1 cellular context compared by ENCODE assay signal in genomic region chr17:50372708-50373556, GRCh38.
TF ChIP-seq lines count a peak whose summit lies in the region.

EME1 (plus strand) TSS chr17:50373229; CDS start chr17:50375209, 1,980 bp downstream.
MRPL27 (minus strand) TSS chr17:50373184; CDS start chr17:50373170, 14 bp downstream.

TF ChIP-seq in HepG2, 621 proteins besides CTCF, POLR2A, EP300 and RAD21 (continued from another document and continues in another):
- peak; percentile 14; the same call in 1 of the 2 replicates for TF ChIP-seq GMEB2 (CRISPR knock-in tag; IDR thresholded peaks at IDR 0.05; ENCODE audit: low read depth)
- TF ChIP-seq ZNF710 (CRISPR knock-in tag; IDR thresholded peaks at IDR 0.05; ENCODE audit: borderline replicate concordance): peak; percentile 94
- peak; percentile 77 for TF ChIP-seq SP2 (CRISPR knock-in tag; IDR thresholded peaks at IDR 0.05)
- TF ChIP-seq NFKB2 (CRISPR knock-in tag; IDR thresholded peaks at IDR 0.05; ENCODE audit: borderline replicate concordance): peak; percentile 90; the same call in 1 of the 2 replicates
- peak; percentile 91 for TF ChIP-seq ZC3H13 (CRISPR knock-in tag; IDR thresholded peaks at IDR 0.05)
- peak; percentile 71; the same call in 1 of the 2 replicates for TF ChIP-seq MEF2D (CRISPR knock-in tag; IDR thresholded peaks at IDR 0.05)
- TF ChIP-seq ZNF224 (CRISPR knock-in tag; IDR thresholded peaks at IDR 0.05): peak; percentile 98
- TF ChIP-seq KDM5A (IDR thresholded peaks at IDR 0.05; ENCODE audit: borderline replicate concordance, low read length): peak; percentile 97
- peak; percentile 87 for TF ChIP-seq STAT5B (CRISPR knock-in tag; IDR thresholded peaks at IDR 0.05)
- no peak for TF ChIP-seq NR1H2 (CRISPR knock-in tag; IDR thresholded peaks at IDR 0.05; ENCODE audit: borderline replicate concordance, low read depth)
- peak; percentile 99 for TF ChIP-seq HBP1 (CRISPR knock-in tag; IDR thresholded peaks at IDR 0.05; ENCODE audit: low read depth)
- TF ChIP-seq POGK (CRISPR knock-in tag; conservative IDR thresholded peaks at IDR 0.05): peak; percentile 97
- peak; percentile 95 for TF ChIP-seq MTA1 (CRISPR knock-in tag; IDR thresholded peaks at IDR 0.05; ENCODE audit: borderline replicate concordance)
- TF ChIP-seq ZFAT (CRISPR knock-in tag; conservative IDR thresholded peaks at IDR 0.05): no peak
- TF ChIP-seq FOXO1 (CRISPR knock-in tag; IDR thresholded peaks at IDR 0.05): peak; percentile 64
- TF ChIP-seq ZNF282 (IDR thresholded peaks at IDR 0.05; ENCODE audit: partially characterized antibody): no peak
- TF ChIP-seq ZNF460 (CRISPR knock-in tag; IDR thresholded peaks at IDR 0.05; ENCODE audit: borderline replicate concordance): no peak; the same call in 1 of the 2 replicates
- peak; percentile 89 for TF ChIP-seq RELA (CRISPR knock-in tag; IDR thresholded peaks at IDR 0.05)
- no peak for TF ChIP-seq HMGA1 (CRISPR knock-in tag; conservative IDR thresholded peaks at IDR 0.05)
- no peak for TF ChIP-seq NR2F6 (IDR thresholded peaks at IDR 0.05)
- peak; percentile 72 for TF ChIP-seq NR2F6 (CRISPR knock-in tag; IDR thresholded peaks at IDR 0.05)
- peak; percentile 80; the same call in 1 of the 2 replicates for TF ChIP-seq ZNF546 (CRISPR knock-in tag; conservative IDR thresholded peaks at IDR 0.05)
- TF ChIP-seq ZSCAN31 (CRISPR knock-in tag; IDR thresholded peaks at IDR 0.05; ENCODE audit: low read depth): peak; percentile 73; the same call in 1 of the 2 replicates
- TF ChIP-seq MBNL3 (CRISPR knock-in tag; conservative IDR thresholded peaks at IDR 0.05): no peak
- TF ChIP-seq ZSCAN30 (CRISPR knock-in tag; IDR thresholded peaks at IDR 0.05): no peak
- no peak; the same call in 1 of the 2 replicates for TF ChIP-seq ZNF431 (CRISPR knock-in tag; IDR thresholded peaks at IDR 0.05; ENCODE audit: borderline replicate concordance, low read depth)
- peak; percentile 95; the same call in 1 of the 2 replicates for TF ChIP-seq ZZZ3 (CRISPR knock-in tag; IDR thresholded peaks at IDR 0.05; ENCODE audit: borderline replicate concordance)
- TF ChIP-seq ZNF18 (CRISPR knock-in tag; IDR thresholded peaks at IDR 0.05; ENCODE audit: insufficient replicate concordance): peak; percentile 94
- peak; percentile 96 for TF ChIP-seq MYC (CRISPR knock-in tag; IDR thresholded peaks at IDR 0.05; ENCODE audit: borderline replicate concordance)
- TF ChIP-seq CREB1 (IDR thresholded peaks at IDR 0.05): peak; percentile 81; the same call in 1 of the 2 replicates
- TF ChIP-seq CREB1 (CRISPR knock-in tag; IDR thresholded peaks at IDR 0.05): peak; percentile 90
- TF ChIP-seq SNRNP70 (IDR thresholded peaks at IDR 0.05; ENCODE audit: low read depth, low read length): no peak
- peak; percentile 89; the same call in 1 of the 2 replicates for TF ChIP-seq ZNF691 (CRISPR knock-in tag; IDR thresholded peaks at IDR 0.05; ENCODE audit: borderline replicate concordance, low read depth)
- TF ChIP-seq ETV6 (CRISPR knock-in tag; conservative IDR thresholded peaks at IDR 0.05): no peak; the same call in 1 of the 2 replicates
- no peak for TF ChIP-seq NCOA5 (CRISPR knock-in tag; IDR thresholded peaks at IDR 0.05)
- TF ChIP-seq ZBTB40 (IDR thresholded peaks at IDR 0.05): peak; percentile 99
- TF ChIP-seq ZBTB40 (CRISPR knock-in tag; IDR thresholded peaks at IDR 0.05): peak; percentile 94
- peak; percentile 100 for TF ChIP-seq KAT8 (CRISPR knock-in tag; IDR thresholded peaks at IDR 0.05)
- TF ChIP-seq ZNF644 (CRISPR knock-in tag; IDR thresholded peaks at IDR 0.05; ENCODE audit: low read depth): no peak
- peak; percentile 42 for TF ChIP-seq BCL6 (CRISPR knock-in tag; IDR thresholded peaks at IDR 0.05)
- peak; percentile 93 for TF ChIP-seq HIVEP1 (CRISPR knock-in tag; IDR thresholded peaks at IDR 0.05)
- TF ChIP-seq SALL1 (CRISPR knock-in tag; IDR thresholded peaks at IDR 0.05): peak; percentile 95
- peak; percentile 96 for TF ChIP-seq BRD4 (CRISPR knock-in tag; IDR thresholded peaks at IDR 0.05)
- TF ChIP-seq MIXL1 (CRISPR knock-in tag; IDR thresholded peaks at IDR 0.05): peak; percentile 83; the same call in 1 of the 2 replicates
- peak; percentile 60; the same call in 1 of the 2 replicates for TF ChIP-seq PAX8 (CRISPR knock-in tag; IDR thresholded peaks at IDR 0.05; ENCODE audit: borderline replicate concordance)
- peak; percentile 79; the same call in 1 of the 2 replicates for TF ChIP-seq ZNF446 (CRISPR knock-in tag; IDR thresholded peaks at IDR 0.05)
- peak; percentile 7 for TF ChIP-seq PBX2 (CRISPR knock-in tag; IDR thresholded peaks at IDR 0.05)
